ENCODE assay signal across 8 cellular contexts in genomic region chr3:105367063-105367405, GRCh38. TPM values are rescaled to one million over a fixed set of nuclear protein-coding genes. Genes with fewer than 3 reads are reported as not detected.
DNase-seq lines count a peak whose midpoint lies in the region; ATAC-seq and TF ChIP-seq lines count a peak whose summit lies in the region.

No MANE protein-coding gene starts in this region.

- no TSS peak for BruUV-seq in HCT116 (replicated peaks; lab: Mats Ljungman, UMichigan)

- H3K9me3 ChIP-seq in BLaER1 (no peaks in the 10 kb centered on the region), HCT116 (ENCODE audit: control insufficient read depth in 1 of 2, insufficient read depth in 1 of 2, low read depth in 1 of 2, low read length in 2 of 2) (no peaks in the 10 kb centered on the region), mucosa of rectum (ENCODE audit: control insufficient read depth in 2 of 2, low read length in 2 of 2) (no peaks in the 10 kb centered on the region), suprapubic skin (no peaks in the 10 kb centered on the region)

- no peak overlapping the region for H2AFZ ChIP-seq in HCT116 (ENCODE audit: low read depth, low read length, poor library complexity, severe bottlenecking)

- RAD21 ChIA-PET in HCT116 (lab: Charles Lee; ENCODE audit: low non-redundant PET in 1 of 2, low total read pairs in 2 of 2, uncharacterized antibody in 2 of 2, unreplicated experiment in 2 of 2) = interaction anchor here in 1 of 2 experiments (0.6 to 1.1 kb wide), 2 partner anchors 35 to 873 kb away, joined by 3 to 5 read pairs; no protein-coding TSS in a partner anchor

- CTCF ChIA-PET in HCT116 (lab: Charles Lee) = interaction anchor here (0.8 to 3.7 kb wide), 4 partner anchors 12 to 1094 kb away, joined by 3 to 20 read pairs (median 6); no protein-coding TSS in a partner anchor

- H3K4me1 Mint-ChIP-seq in effector memory CD8-positive, alpha-beta T cell (ENCODE audit: low read depth in 2 of 2) = peaks cover 34 to 38% of the 10 kb centered on the region in 2 donors

- TF ChIP-seq RAD21 in HCT116 (IDR thresholded peaks at IDR 0.05; ENCODE audit: low read depth) = no peak

- no peaks in the 10 kb centered on the region for H3K36me3 ChIP-seq in BLaER1
- no peaks in the 10 kb centered on the region for H3K36me3 ChIP-seq in HCT116 (ENCODE audit: control insufficient read depth in 1 of 2, insufficient read depth in 2 of 2, low read length in 2 of 2)
- H3K36me3 ChIP-seq in mucosa of rectum (ENCODE audit: control insufficient read depth in 2 of 2, insufficient read depth in 2 of 2, low read length in 2 of 2) = no peaks in the 10 kb centered on the region
- H3K36me3 ChIP-seq in suprapubic skin = no peaks in the 10 kb centered on the region

- TF ChIP-seq CTCF in HCT116 (IDR thresholded peaks at IDR 0.05 in 2 of 3, conservative IDR thresholded peaks at IDR 0.05 in 1 of 3; ENCODE audit: borderline replicate concordance in 1 of 3, insufficient read depth in 1 of 3, low read depth in 2 of 3, low read length in 2 of 3) (no peak), VCaP (conservative IDR thresholded peaks at IDR 0.05) (no peak), suprapubic skin (IDR thresholded peaks at IDR 0.05) (no peak)

- intact Hi-C loops in HCT116 (cut with micrococcal nuclease) = loop anchor here (2.0 to 10.0 kb wide), 9 partner anchors 382 to 1375 kb away; no protein-coding TSS in a partner anchor

- H3K27ac ChIP-seq in BLaER1 (no peak overlapping the region), HCT116 (ENCODE audit: low read depth, low read length) (peak overlapping the region; percentile 78), VCaP (peak overlapping the region; percentile 62), mucosa of rectum (ENCODE audit: low read depth in 2 of 2, low read length in 2 of 2) (peak overlapping the region; percentile 88 to 91), suprapubic skin (peak overlapping the region; percentile 79)

- peaks cover 21% of the 10 kb centered on the region for H3K27me3 ChIP-seq in BLaER1
- H3K27me3 ChIP-seq in HCT116 (ENCODE audit: insufficient read depth, low read length) = no peaks in the 10 kb centered on the region
- peaks cover 3 to 4% of the 10 kb centered on the region in 2 donors for H3K27me3 ChIP-seq in mucosa of rectum (ENCODE audit: control insufficient read depth in 2 of 2, insufficient read depth in 2 of 2, low read length in 2 of 2)
- no peaks in the 10 kb centered on the region for H3K27me3 ChIP-seq in suprapubic skin

- peak overlapping the region; percentile 95 for H3K4me3 Mint-ChIP-seq in effector memory CD8-positive, alpha-beta T cell

- ATAC-seq in HCT116 (peak; percentile 14), HG02588 (IDR thresholded peaks at IDR 0.05; ENCODE audit: unreplicated experiment) (no peak)
- no peak for ATAC-seq in effector memory CD8-positive, alpha-beta T cell (replicated peaks)

- peaks cover 0 to 5% of the 10 kb centered on the region in 2 donors for H3K27me3 Mint-ChIP-seq in effector memory CD8-positive, alpha-beta T cell

- peak overlapping the region; percentile 96 to 99 for H3K27ac Mint-ChIP-seq in effector memory CD8-positive, alpha-beta T cell

- WGBS in suprapubic skin = under 1% methylated on average over 29 of the region's 29 CpGs

- no peaks in the 10 kb centered on the region for H3K9me2 ChIP-seq in HCT116 (ENCODE audit: insufficient read depth)

- POLR2A ChIA-PET in HCT116 (lab: Charles Lee) = interaction anchor here (0.6 to 2.0 kb wide), 4 partner anchors 11 to 771 kb away, joined by 3 to 9 read pairs (median 4); no protein-coding TSS in a partner anchor

- no peaks in the 10 kb centered on the region for H4K20me1 ChIP-seq in BLaER1
- no peaks in the 10 kb centered on the region for H4K20me1 ChIP-seq in HCT116 (ENCODE audit: insufficient read depth)

- TF ChIP-seq POLR2A in HCT116 (IDR thresholded peaks at IDR 0.05; ENCODE audit: borderline replicate concordance, extremely low read depth, insufficient read depth, insufficient read length) (peak; percentile 3), suprapubic skin (IDR thresholded peaks at IDR 0.05) (no peak)

- H3K36me3 Mint-ChIP-seq in effector memory CD8-positive, alpha-beta T cell (ENCODE audit: insufficient read depth) = peaks cover 29% of the 10 kb centered on the region

- H3K4me3 ChIP-seq in BLaER1 (peak overlapping the region; percentile 77), HCT116 (replicated peaks in 1 of 2; ENCODE audit: low read depth in 1 of 2, low read length in 2 of 2) (peak overlapping the region; percentile 74 to 91), mucosa of rectum (ENCODE audit: low read length in 2 of 2) (peak overlapping the region; percentile 91 to 95), suprapubic skin (peak overlapping the region; percentile 64)

- H3K9ac ChIP-seq in BLaER1 (peak overlapping the region; percentile 75), HCT116 (ENCODE audit: low read length) (peak overlapping the region; percentile 86), mucosa of rectum (ENCODE audit: low read depth in 1 of 2, low read length in 2 of 2) (peak overlapping the region; percentile 69 to 82)

- H3K4me1 ChIP-seq in BLaER1 (peaks cover 31% of the 10 kb centered on the region), HCT116 (ENCODE audit: control insufficient read depth in 1 of 2, insufficient read depth in 2 of 2, low read length in 2 of 2) (peaks cover 13 to 49% of the 10 kb centered on the region in 2 experiments; a peak in 3 of 4 replicates), mucosa of rectum (ENCODE audit: control insufficient read depth in 2 of 2, insufficient read depth in 2 of 2, low read length in 2 of 2) (peaks cover 22 to 25% of the 10 kb centered on the region in 2 donors), suprapubic skin (peaks cover 32% of the 10 kb centered on the region)

- H3K79me2 ChIP-seq in HCT116 (ENCODE audit: insufficient read depth, low read length) = peaks cover 52% of the 10 kb centered on the region

- TF ChIP-seq EP300 in suprapubic skin (IDR thresholded peaks at IDR 0.05) = no peak

- DNase-seq in HCT116 (ENCODE audit: low read depth, low spot score) (no peak), suprapubic skin (ENCODE audit: low spot score in 2 of 2) (peak; percentile 63 to 78), HPDE6-E6E7 (ENCODE audit: extremely low spot score) (no peak)
- DNase-seq in effector memory CD8-positive, alpha-beta T cell = peak in 1 of 3 experiments; percentile 8

- H3K4me2 ChIP-seq in BLaER1 (peak overlapping the region; percentile 100), HCT116 (ENCODE audit: low read length) (peak overlapping the region; percentile 98)

- H3K9me3 Mint-ChIP-seq in effector memory CD8-positive, alpha-beta T cell = no peaks in the 10 kb centered on the region

TF ChIP-seq in HCT116, 20 proteins besides CTCF, POLR2A, EP300 and RAD21:
- TF ChIP-seq CEBPB (IDR thresholded peaks at IDR 0.05; ENCODE audit: low read depth) (no peak), ATF3 (IDR thresholded peaks at IDR 0.05) (no peak), YY1 (IDR thresholded peaks at IDR 0.05; ENCODE audit: extremely low read depth, insufficient replicate concordance, low read depth, low read length) (no peak), SIN3A (IDR thresholded peaks at IDR 0.05; ENCODE audit: low read depth) (no peak; the same call in 1 of the 2 replicates), CBX3 (IDR thresholded peaks at IDR 0.05; ENCODE audit: low read depth) (no peak), EZH2phosphoT487 (IDR thresholded peaks at IDR 0.05; ENCODE audit: borderline replicate concordance) (no peak), ZNF274 (IDR thresholded peaks at IDR 0.05; ENCODE audit: low read depth, low read length) (no peak), ELF1 (IDR thresholded peaks at IDR 0.05; ENCODE audit: borderline replicate concordance, low read depth) (no peak), JUND (IDR thresholded peaks at IDR 0.05) (no peak), EGR1 (IDR thresholded peaks at IDR 0.05; ENCODE audit: low read depth) (no peak), REST (IDR thresholded peaks at IDR 0.05; ENCODE audit: low read depth) (no peak)

RNA-seq across cellular contexts. Expression of gene ALCAM, which starts 0.3 kb away (rescaled TPM):
- total RNA-seq in HCT116 (2021; ENCODE audit: unreplicated experiment) (56.7 TPM), suprapubic skin (10 to 100 TPM; 27.6 to 65.5 (median 42.1) TPM)
- 41.7 and 41.9 TPM in 2 replicates for polyA plus RNA-seq in HCT116 (2012)

Comparison
In these comparisons a context has a peak if more than half of its experiments do, and no peak if none do; other contexts are left out.
1. DNase-seq: peak in suprapubic skin (2 of 2); none in HCT116 (single experiment) and HPDE6-E6E7 (single experiment).
2. Peak in every context shown above with its lines, with median percentiles within 50 percentile points of each other: H3K4me3 ChIP-seq and H3K9ac ChIP-seq.